8 cellular contexts compared by ENCODE assay signal in genomic region chr6:45946352-45946751, GRCh38.
DNase-seq lines count a peak whose midpoint lies in the region; ATAC-seq, FAIRE-seq and TF ChIP-seq lines count a peak whose summit lies in the region.

No MANE protein-coding gene starts in this region.

- peaks cover 8% of the 10 kb centered on the region for H3K4me1 Mint-ChIP-seq in endothelial cell (ENCODE audit: unreplicated experiment)
- H3K4me1 Mint-ChIP-seq in osteocyte (ENCODE audit: unreplicated experiment): peaks cover 29% of the 10 kb centered on the region
- peaks cover 10% of the 10 kb centered on the region for H3K4me1 Mint-ChIP-seq in activated CD8-positive, alpha-beta memory T cell treated with anti-CD3 and anti-CD28 coated beads, Interleukin-2, amount 10 ng/mL, durations not matched to agents 7 days and 5 days

- H3K27ac Mint-ChIP-seq in endothelial cell (ENCODE audit: unreplicated experiment): no peak overlapping the region
- H3K27ac Mint-ChIP-seq in osteocyte (ENCODE audit: unreplicated experiment): peak overlapping the region; percentile 74
- no peak overlapping the region for H3K27ac Mint-ChIP-seq in activated CD8-positive, alpha-beta memory T cell treated with anti-CD3 and anti-CD28 coated beads, Interleukin-2, amount 10 ng/mL, durations not matched to agents 7 days and 5 days

- CTCF ChIA-PET in activated CD8-positive, alpha-beta memory T cell treated with anti-CD3 and anti-CD28 coated beads, Interleukin-2, amount 10 ng/mL, durations not matched to agents 7 days and 5 days (lab: Charles Lee): no interaction called here

- H3K36me3 Mint-ChIP-seq in endothelial cell (ENCODE audit: low read depth, unreplicated experiment) (no peaks in the 10 kb centered on the region), osteocyte (ENCODE audit: unreplicated experiment) (no peaks in the 10 kb centered on the region)
- H3K36me3 Mint-ChIP-seq in activated CD8-positive, alpha-beta memory T cell treated with anti-CD3 and anti-CD28 coated beads, Interleukin-2, amount 10 ng/mL, durations not matched to agents 7 days and 5 days: no peaks in the 10 kb centered on the region

- no peak for ATAC-seq in activated CD8-positive, alpha-beta memory T cell treated with anti-CD3 and anti-CD28 coated beads, Interleukin-2, amount 10 ng/mL, durations not matched to agents 7 days and 5 days

- no peak for FAIRE-seq in frontal cortex (lab: Jason Lieb, UNC)

- H3K9me3 Mint-ChIP-seq in endothelial cell (ENCODE audit: unreplicated experiment): no peaks in the 10 kb centered on the region
- no peaks in the 10 kb centered on the region for H3K9me3 Mint-ChIP-seq in osteocyte (ENCODE audit: unreplicated experiment)
- no peaks in the 10 kb centered on the region for H3K9me3 Mint-ChIP-seq in activated CD8-positive, alpha-beta memory T cell treated with anti-CD3 and anti-CD28 coated beads, Interleukin-2, amount 10 ng/mL, durations not matched to agents 7 days and 5 days (ENCODE audit: low read depth)

- H3K27me3 Mint-ChIP-seq in endothelial cell (ENCODE audit: unreplicated experiment) (no peaks in the 10 kb centered on the region), osteocyte (ENCODE audit: unreplicated experiment) (peaks cover 15% of the 10 kb centered on the region)
- H3K27me3 Mint-ChIP-seq in activated CD8-positive, alpha-beta memory T cell treated with anti-CD3 and anti-CD28 coated beads, Interleukin-2, amount 10 ng/mL, durations not matched to agents 7 days and 5 days: no peaks in the 10 kb centered on the region

- DNase-seq in EL: peak; percentile 66
- DNase-seq in M059J (ENCODE audit: low read depth): peak; percentile 49
- DNase-seq in endothelial cell (ENCODE audit: low spot score): peak; percentile 10
- DNase-seq in osteocyte (ENCODE audit: extremely low spot score, unreplicated experiment): peak; percentile 89
- no peak for DNase-seq in activated naive CD4-positive, alpha-beta T cell treated with Interleukin-2 at 50 U/mL for 16 hours
- no peak for DNase-seq in effector CD4-positive, alpha-beta T cell
- DNase-seq in frontal cortex (ENCODE audit: low spot score in 2 of 2): no peak
- DNase-seq in activated CD8-positive, alpha-beta memory T cell treated with anti-CD3 and anti-CD28 coated beads, Interleukin-2, amount 10 ng/mL, durations not matched to agents 7 days and 5 days: no peak

- H3K4me3 Mint-ChIP-seq in endothelial cell (ENCODE audit: unreplicated experiment): no peak overlapping the region
- H3K4me3 Mint-ChIP-seq in osteocyte (ENCODE audit: unreplicated experiment): no peak overlapping the region
- no peak overlapping the region for H3K4me3 Mint-ChIP-seq in activated CD8-positive, alpha-beta memory T cell treated with anti-CD3 and anti-CD28 coated beads, Interleukin-2, amount 10 ng/mL, durations not matched to agents 7 days and 5 days

- TF ChIP-seq CTCF in endothelial cell (IDR thresholded peaks at IDR 0.05; ENCODE audit: unreplicated experiment): no peak
- peak; percentile 80 for TF ChIP-seq CTCF in osteocyte (IDR thresholded peaks at IDR 0.05)

Comparison
In these comparisons a context has a peak if more than half of its experiments do, and no peak if none do; other contexts are left out.
1. DNase-seq: peak in EL (single experiment), M059J (single experiment), endothelial cell (single experiment) and osteocyte (single experiment); none in activated naive CD4-positive, alpha-beta T cell treated with Interleukin-2 at 50 U/mL for 16 hours (single experiment), effector CD4-positive, alpha-beta T cell (single experiment), frontal cortex (0 of 2) and activated CD8-positive, alpha-beta memory T cell treated with anti-CD3 and anti-CD28 coated beads, Interleukin-2, amount 10 ng/mL, durations not matched to agents 7 days and 5 days (single experiment).